Comparison of ENCODE assay signal across 1 cellular context in genomic region chr16:70768205-70768580, GRCh38.
TF ChIP-seq lines count a peak whose summit lies in the region.

No MANE protein-coding gene starts in this region.

TF ChIP-seq in HCT116, 20 proteins besides CTCF, POLR2A, EP300 and RAD21:
- TF ChIP-seq EGR1 (IDR thresholded peaks at IDR 0.05; ENCODE audit: low read depth) = no peak
- TF ChIP-seq REST (IDR thresholded peaks at IDR 0.05; ENCODE audit: low read depth) = no peak
- no peak for TF ChIP-seq SIN3A (IDR thresholded peaks at IDR 0.05; ENCODE audit: low read depth)
- TF ChIP-seq FOSL1 (IDR thresholded peaks at IDR 0.05; ENCODE audit: low read depth) = no peak
- no peak for TF ChIP-seq EZH2phosphoT487 (IDR thresholded peaks at IDR 0.05; ENCODE audit: borderline replicate concordance)
- no peak for TF ChIP-seq TCF7L2 (IDR thresholded peaks at IDR 0.05; ENCODE audit: borderline replicate concordance, extremely low read depth, insufficient read depth, insufficient read length)
